Comparison of ENCODE assay signal across 8 cellular contexts in genomic region chr12:121352053-121353018, GRCh38. TPM values are rescaled to one million over a fixed set of nuclear protein-coding genes. Genes with fewer than 3 reads are reported as not detected.
A peak's percentile ranks its signal among the peaks of the same experiment; 100 is the strongest.
DNase-seq lines count a peak whose midpoint lies in the region; ATAC-seq and TF ChIP-seq lines count a peak whose summit lies in the region.

Gene ANAPC5, minus strand, starts transcription at chr12:121352411. Its CDS starts 71 bp downstream, at chr12:121352340.

- H3K27ac ChIP-seq in angular gyrus (ENCODE audit: low read depth, low read length) = peak within 1 kb of the TSS; percentile 70
- H3K27ac ChIP-seq in prostate gland = peak within 1 kb of the TSS; percentile 72 to 75
- H3K27ac ChIP-seq in urinary bladder (ENCODE audit: low read depth) = peak within 1 kb of the TSS; percentile 62

- intact Hi-C loops in left ventricle myocardium superior (cut with micrococcal nuclease) = no loop called here
- intact Hi-C loops in prostate gland (cut with DNase I) = no loop called here

- H3K27me3 ChIP-seq in prostate gland (replicated peaks; ENCODE audit: insufficient read depth) = no peaks in the 10 kb centered on the region

- peak; percentile 77 for TF ChIP-seq POLR2A in prostate gland (IDR thresholded peaks at IDR 0.05)

- H3K36me3 ChIP-seq in prostate gland (no peaks in the 10 kb centered on the region), urinary bladder (ENCODE audit: insufficient read depth) (no peaks in the 10 kb centered on the region)

- DNase-seq in NCI-H187 (lab: John Stamatoyannopoulos, UW) (peak; percentile 98), T-helper 2 cell (peak; percentile 64 to 99 (median 83)), left ventricle myocardium superior (peak; percentile 93), prostate gland (ENCODE audit: low spot score) (peak; percentile 96)

- no peaks in the 10 kb centered on the region for H3K9me3 ChIP-seq in prostate gland

- no peaks in the 10 kb centered on the region for H3K4me1 ChIP-seq in prostate gland (replicated peaks)
- no peaks in the 10 kb centered on the region for H3K4me1 ChIP-seq in urinary bladder (ENCODE audit: insufficient read depth)

- H3K4me3 ChIP-seq in prostate gland (peak within 1 kb of the TSS; percentile 59 to 74), urinary bladder (ENCODE audit: low read depth, low read length) (peak within 1 kb of the TSS; percentile 63)

- peak in 2 of 4 experiments; percentile 37 to 42 for TF ChIP-seq CTCF in prostate gland (IDR thresholded peaks at IDR 0.05)

- 0% methylated on average over 48 of the region's 53 CpGs for WGBS in prostate gland
- under 1% methylated on average over 53 of the region's 53 CpGs for WGBS in urinary bladder

- peak; percentile 99 for ATAC-seq in GM18498 (IDR thresholded peaks at IDR 0.05; ENCODE audit: unreplicated experiment)
- peak; percentile 98 for ATAC-seq in HG02938 (IDR thresholded peaks at IDR 0.05; ENCODE audit: unreplicated experiment)
- ATAC-seq in left ventricle myocardium superior = peak; percentile 100

RNA-seq across cellular contexts. Expression of gene ANAPC5, which starts in this region (rescaled TPM):
- total RNA-seq in left ventricle myocardium superior (59.2 TPM), prostate gland (100 to 1,000 TPM in 1 of 2 donors, 10 to 100 TPM in 1; 78.0 to 110 TPM), urinary bladder (222 TPM)
- 102 TPM for polyA plus RNA-seq in urinary bladder

Comparison
In these comparisons a context has a peak if more than half of its experiments do, and no peak if none do; other contexts are left out.
1. Peak in every context shown above with its lines: DNase-seq, ATAC-seq, H3K4me3 ChIP-seq and H3K27ac ChIP-seq.